Comparison of ENCODE assay signal across 1 cellular context in genomic region chr3:151146071-151146730, GRCh38.
TF ChIP-seq lines count a peak whose summit lies in the region.

No MANE protein-coding gene starts in this region.

TF ChIP-seq in HepG2, 621 proteins besides CTCF, POLR2A, EP300 and RAD21 (continued from another document):
- no peak for TF ChIP-seq ATF7 (IDR thresholded peaks at IDR 0.05)
- no peak for TF ChIP-seq ATF7 (CRISPR knock-in tag; IDR thresholded peaks at IDR 0.05)
- 0 out of 4 replicates have a peak, but pooled peaks of 1 of the 2 experiments have one; percentile 13 for TF ChIP-seq KLF16 (CRISPR knock-in tag; IDR thresholded peaks at IDR 0.05)
- TF ChIP-seq SMC3 (IDR thresholded peaks at IDR 0.05; ENCODE audit: low read length): peak; percentile 93
- TF ChIP-seq ZNF589 (CRISPR knock-in tag; conservative IDR thresholded peaks at IDR 0.05): no peak
- TF ChIP-seq ISL2 (CRISPR knock-in tag; IDR thresholded peaks at IDR 0.05): 0 out of 2 replicates have a peak, but pooled peaks have one; percentile 15
- no peak for TF ChIP-seq CHD4 (IDR thresholded peaks at IDR 0.05; ENCODE audit: borderline replicate concordance, low read length)
- no peak for TF ChIP-seq ZNF333 (CRISPR knock-in tag; IDR thresholded peaks at IDR 0.05; ENCODE audit: borderline replicate concordance)
- TF ChIP-seq SMAD3 (CRISPR knock-in tag; IDR thresholded peaks at IDR 0.05): 0 out of 2 replicates have a peak, but pooled peaks have one; percentile 52
- no peak for TF ChIP-seq ZNF776 (CRISPR knock-in tag; IDR thresholded peaks at IDR 0.05)
- TF ChIP-seq STAG1 (CRISPR knock-in tag; IDR thresholded peaks at IDR 0.05): peak; percentile 93
- TF ChIP-seq XRCC5 (optimal IDR thresholded peaks at IDR 0.05; ENCODE audit: low read length): peak; percentile 30
- peak; percentile 44; the same call in 1 of the 2 replicates for TF ChIP-seq ZNF580 (CRISPR knock-in tag; IDR thresholded peaks at IDR 0.05; ENCODE audit: borderline replicate concordance, low read depth)
- no peak for TF ChIP-seq ZNF264 (CRISPR knock-in tag; IDR thresholded peaks at IDR 0.05)
